8 cellular contexts compared by ENCODE assay signal in genomic region chr12:104680070-104680469, GRCh38.
DNase-seq lines count a peak whose midpoint lies in the region; ATAC-seq and TF ChIP-seq lines count a peak whose summit lies in the region.

No MANE protein-coding gene starts in this region.

- ATAC-seq in GM18861 (IDR thresholded peaks at IDR 0.05; ENCODE audit: unreplicated experiment) (peak; percentile 43), body of pancreas (no peak)
- peak; percentile 54 for ATAC-seq in activated T-helper 17 cell treated with anti-CD3 and anti-CD28 coated beads, Interleukin-2, amount 50 U/mL, for 72 hours (replicated peaks)

- no peak overlapping the region for H3K23ac ChIP-seq in mesendoderm (ENCODE audit: low read length)

- no peaks in the 10 kb centered on the region for H3K27me3 ChIP-seq in BLaER1 treated with 17β-estradiol and CSF1 and Interleukin-3, amounts not matched to agents 10 nM and 100 nM
- no peaks in the 10 kb centered on the region for H3K27me3 ChIP-seq in mesendoderm (ENCODE audit: insufficient read depth, low read length, poor library complexity)
- no peaks in the 10 kb centered on the region for H3K27me3 ChIP-seq in body of pancreas
- no peaks in the 10 kb centered on the region for H3K27me3 ChIP-seq in MG63

- peaks cover 4% of the 10 kb centered on the region for H3K9me3 Mint-ChIP-seq in activated T-helper 17 cell treated with anti-CD3 and anti-CD28 coated beads, Interleukin-2, amount 50 U/mL, for 72 hours

- peak in 3 of 7 experiments; percentile 4 to 10 (median 7) for TF ChIP-seq CTCF in body of pancreas (IDR thresholded peaks at IDR 0.05)

- H3K79me2 ChIP-seq in mesendoderm (ENCODE audit: control insufficient read depth, insufficient read depth, low read length): no peaks in the 10 kb centered on the region

- H4K5ac ChIP-seq in mesendoderm (ENCODE audit: low read length): no peak overlapping the region

- peaks cover 0 to 23% (median 3%) of the 10 kb centered on the region in 11 experiments; a peak in 3 of 22 replicates for H3K36me3 ChIP-seq in BLaER1 treated with 17β-estradiol and CSF1 and Interleukin-3, amounts not matched to agents 10 nM and 100 nM
- no peaks in the 10 kb centered on the region for H3K36me3 ChIP-seq in mesendoderm (ENCODE audit: control insufficient read depth, insufficient read depth, low read length)
- H3K36me3 ChIP-seq in body of pancreas (replicated peaks in 1 of 2; ENCODE audit: insufficient read depth in 1 of 2, low read depth in 2 of 2): no peaks in the 10 kb centered on the region
- H3K36me3 ChIP-seq in MG63: no peaks in the 10 kb centered on the region

- H3K4me3 ChIP-seq in BLaER1 treated with 17β-estradiol and CSF1 and Interleukin-3, amounts not matched to agents 10 nM and 100 nM: no peak overlapping the region
- H3K4me3 ChIP-seq in mesendoderm (ENCODE audit: low read length): no peak overlapping the region
- no peak overlapping the region for H3K4me3 ChIP-seq in body of pancreas
- H3K4me3 ChIP-seq in MG63: no peak overlapping the region

- H3K79me1 ChIP-seq in mesendoderm (ENCODE audit: low read length): no peaks in the 10 kb centered on the region

- H3K36me3 Mint-ChIP-seq in activated T-helper 17 cell treated with anti-CD3 and anti-CD28 coated beads, Interleukin-2, amount 50 U/mL, for 72 hours (ENCODE audit: low read depth): no peaks in the 10 kb centered on the region

- H3K27ac Mint-ChIP-seq in activated T-helper 17 cell treated with anti-CD3 and anti-CD28 coated beads, Interleukin-2, amount 50 U/mL, for 72 hours: peak overlapping the region; percentile 48

- peak overlapping the region; percentile 75 to 95 (median 86) for H3K4me2 ChIP-seq in BLaER1 treated with 17β-estradiol and CSF1 and Interleukin-3, amounts not matched to agents 10 nM and 100 nM
- H3K4me2 ChIP-seq in mesendoderm (ENCODE audit: low read length): no peak overlapping the region

- no peak overlapping the region for H3K4ac ChIP-seq in mesendoderm (ENCODE audit: low read depth, low read length)

- H3K9me3 ChIP-seq in BLaER1 treated with 17β-estradiol and CSF1 and Interleukin-3, amounts not matched to agents 10 nM and 100 nM (replicated peaks in 1 of 11): peaks cover 0 to 7% (median 0%) of the 10 kb centered on the region in 11 experiments; a peak in 2 of 22 replicates
- H3K9me3 ChIP-seq in body of pancreas (no peaks in the 10 kb centered on the region), MG63 (no peaks in the 10 kb centered on the region)

- H2BK15ac ChIP-seq in mesendoderm (replicated peaks; ENCODE audit: low read depth): no peak overlapping the region

- H2AK5ac ChIP-seq in mesendoderm (ENCODE audit: low read length): no peak overlapping the region

- no peak overlapping the region for H3K56ac ChIP-seq in mesendoderm (ENCODE audit: low read length)

- no peak overlapping the region for H3K18ac ChIP-seq in mesendoderm (ENCODE audit: low read length)

- WGBS in mesendoderm (ENCODE audit: extremely low coverage, insufficient coverage, low lambda C conversion rate): no CpG with 5 or more reads among the region's 3 CpGs
- WGBS in body of pancreas, 2 donors: 69 to 83% methylated on average over 3 of the region's 3 CpGs

- H3K9ac ChIP-seq in BLaER1 treated with 17β-estradiol and CSF1 and Interleukin-3, amounts not matched to agents 10 nM and 100 nM: peak overlapping the region in 9 of 11 experiments; percentile 11 to 52 (median 39); a peak in 11 of 22 replicates
- no peak overlapping the region for H3K9ac ChIP-seq in mesendoderm (ENCODE audit: low read length)

- intact Hi-C loops in body of pancreas (cut with DNase I): no loop called here

- no peaks in the 10 kb centered on the region for H3K27me3 Mint-ChIP-seq in activated T-helper 17 cell treated with anti-CD3 and anti-CD28 coated beads, Interleukin-2, amount 50 U/mL, for 72 hours

- H2BK120ac ChIP-seq in mesendoderm (ENCODE audit: low read depth, low read length): no peak overlapping the region

- TF ChIP-seq POLR2A in body of pancreas (IDR thresholded peaks at IDR 0.05): no peak

- H2BK5ac ChIP-seq in mesendoderm (ENCODE audit: low read length): no peak overlapping the region

- peaks cover 0 to 66% (median 0%) of the 10 kb centered on the region in 11 experiments; a peak in 6 of 22 replicates for H4K20me1 ChIP-seq in BLaER1 treated with 17β-estradiol and CSF1 and Interleukin-3, amounts not matched to agents 10 nM and 100 nM

- H4K8ac ChIP-seq in mesendoderm (ENCODE audit: low read depth, low read length): no peak overlapping the region

- H3K27ac ChIP-seq in BLaER1 treated with 17β-estradiol and CSF1 and Interleukin-3, amounts not matched to agents 10 nM and 100 nM: peak overlapping the region in 10 of 11 experiments; percentile 22 to 96 (median 91); a peak in 19 of 22 replicates
- no peak overlapping the region for H3K27ac ChIP-seq in mesendoderm (ENCODE audit: low read depth, low read length)
- no peak overlapping the region for H3K27ac ChIP-seq in body of pancreas

- H3K4me1 Mint-ChIP-seq in activated T-helper 17 cell treated with anti-CD3 and anti-CD28 coated beads, Interleukin-2, amount 50 U/mL, for 72 hours: peaks cover 43% of the 10 kb centered on the region

- DNase-seq in NCI-H1092 (lab: John Stamatoyannopoulos, UW) (peak; percentile 15), mesendoderm (peak; percentile 73), body of pancreas (no peak), NCI-H1436 treated with DMSO at 0.1 percent for 48 hours (lab: John Stamatoyannopoulos, UW) (no peak), MG63 (no peak)

- peaks cover 81 to 100% (median 97%) of the 10 kb centered on the region in 10 experiments for H3K4me1 ChIP-seq in BLaER1 treated with 17β-estradiol and CSF1 and Interleukin-3, amounts not matched to agents 10 nM and 100 nM
- no peaks in the 10 kb centered on the region for H3K4me1 ChIP-seq in mesendoderm (ENCODE audit: control insufficient read depth, low read depth, low read length)
- no peaks in the 10 kb centered on the region for H3K4me1 ChIP-seq in body of pancreas

- peak overlapping the region; percentile 80 for H3K4me3 Mint-ChIP-seq in activated T-helper 17 cell treated with anti-CD3 and anti-CD28 coated beads, Interleukin-2, amount 50 U/mL, for 72 hours

Comparison
In these comparisons a context has a peak if more than half of its experiments do, and no peak if none do; other contexts are left out.
1. H3K27ac ChIP-seq: peak in BLaER1 treated with 17β-estradiol and CSF1 and Interleukin-3, amounts not matched to agents 10 nM and 100 nM (10 of 11); none in mesendoderm (single experiment) and body of pancreas (0 of 4).
2. DNase-seq: peak in NCI-H1092 (single experiment) and mesendoderm (single experiment); none in body of pancreas (0 of 4), NCI-H1436 treated with DMSO at 0.1 percent for 48 hours (single experiment) and MG63 (single experiment).